21 cellular contexts compared by ENCODE assay signal in the genomic region with DNA sequence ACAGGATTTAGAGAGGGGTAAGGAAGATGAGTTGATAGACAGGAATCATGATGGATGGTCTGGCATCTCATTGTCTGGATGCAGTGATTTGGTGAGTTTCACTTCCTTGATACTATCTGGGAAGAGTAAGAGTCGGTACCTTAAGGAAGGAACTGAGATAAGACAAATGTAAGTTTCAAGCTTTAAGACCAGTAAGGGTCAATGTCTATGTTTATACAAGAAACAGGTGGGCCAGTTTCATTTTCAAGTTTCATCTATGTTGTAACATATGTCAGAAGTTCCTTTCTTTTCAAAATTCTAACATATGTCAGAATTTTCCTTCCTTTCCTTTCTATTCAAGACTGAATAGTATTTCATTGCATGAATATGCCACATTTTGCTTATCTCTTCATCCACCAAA.
"Had no signal": no experiment of that assay in that cellular context is flagged by ENCODE, and none has a peak within 500 bp of the region (broad histone marks: within the 10 kb centered on the region; RNA-seq: fewer than 3 reads in every experiment).

No MANE protein-coding gene starts in this region.

- ATAC-seq: HepG2 had no signal

- H3K4me1 ChIP-seq: SJSA1 had no signal

- H3K9me3 ChIP-seq: MG63, SJSA1 had no signal

- DNase-seq: IMR-90, Karpas-422, KG1, MG63, NCI-H1092 treated with DMSO at 0.1 percent for 48 hours, NCI-H1436, NCI-H187 treated with DMSO at 0.1 percent for 48 hours, NCI-H2029 treated with DMSO at 0.1 percent for 48 hours, NCI-H2171 treated with DMSO at 0.1 percent for 48 hours, NCI-H345, NCI-H446 treated with DMSO at 0.1 percent for 48 hours, NCI-H510A treated with DMSO at 0.1 percent for 48 hours, NCI-H526, NCI-H748 treated with DMSO at 0.1 percent for 48 hours, Right ventricle myocardium superior, RPMI8226, SIG-M5, T-helper 2 cell had no signal

- H3K27me3 ChIP-seq: MG63, SJSA1 had no signal

- H3K27ac ChIP-seq: SJSA1, SK-N-MC had no signal

- H3K4me3 ChIP-seq: MG63, SJSA1, SK-N-MC had no signal

- H3K36me3 ChIP-seq: MG63, SJSA1 had no signal
